ENCODE assay signal across 8 cellular contexts in the genomic region with DNA sequence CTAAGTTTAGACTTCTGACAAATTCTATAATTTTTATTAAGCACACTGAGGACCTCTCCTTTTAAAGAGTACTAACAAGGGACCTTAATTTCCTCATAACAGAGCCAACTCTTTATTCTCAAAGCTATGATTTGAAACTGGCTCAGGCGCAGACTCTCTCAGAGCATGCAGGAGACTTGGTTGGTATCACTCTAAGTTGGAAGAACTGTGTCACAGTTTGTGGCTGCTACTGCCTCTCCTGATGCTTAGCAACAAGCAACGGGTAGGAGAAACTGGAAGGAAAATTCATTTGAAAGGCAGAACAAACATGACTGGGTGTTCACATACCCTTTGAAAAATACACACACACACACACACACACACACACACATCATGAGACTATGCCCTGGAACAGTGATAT. TPM values are rescaled to one million over a fixed set of nuclear protein-coding genes. Genes with fewer than 3 reads are reported as not detected.
"Had no signal": no experiment of that assay in that cellular context is flagged by ENCODE, and none has a peak within 500 bp of the region (broad histone marks: within the 10 kb centered on the region; RNA-seq: fewer than 3 reads in every experiment).

No MANE protein-coding gene starts in this region.

- H3K4me3 ChIP-seq: GM23338, K562 had no signal

- DNase-seq: H9, HCEC 1CT, IMR-90, KG1 had no signal

- ATAC-seq: GM23338, K562 had no signal

RNA-seq across cellular contexts. Expression of a gene that starts 33.3 kb away (rescaled TPM):
- total RNA-seq: H1, HT-29, K562 had no signal
